22 cellular contexts compared by ENCODE assay signal in genomic region chr16:20049831-20050230, GRCh38. TPM values are rescaled to one million over a fixed set of nuclear protein-coding genes. Genes with fewer than 3 reads are reported as not detected.
"Had no signal": no experiment of that assay in that cellular context is flagged by ENCODE, and none has a peak within 500 bp of the region (broad histone marks: within the 10 kb centered on the region; RNA-seq: fewer than 3 reads in every experiment).

No MANE protein-coding gene starts in this region.

- H3K36me3 ChIP-seq: right atrium auricular region, transverse colon, vagina had no signal

- H3K4me3 ChIP-seq: right atrium auricular region, transverse colon, vagina had no signal

- H3K27me3 ChIP-seq: right atrium auricular region, transverse colon, vagina had no signal

- ATAC-seq: activated T-cell treated with anti-CD3 and anti-CD28 coated beads, Interleukin-2, amount 50 U/mL, for 72 hours had no signal

- DNase-seq: activated CD4-positive, alpha-beta T cell treated with anti-CD3 and anti-CD28 coated beads, Interleukin-2, amount 10 ng/mL, durations not matched to agents 24 days and 14 days; activated CD8-positive, alpha-beta memory T cell treated with anti-CD3 and anti-CD28 coated beads, Interleukin-2, amount 50 U/mL, for 48 hours; activated gamma-delta T cell treated with Interleukin-2 at 50 U/mL for 16 hours; activated T-cell treated with anti-CD3 and anti-CD28 coated beads, Interleukin-2, amount 50 U/mL, for 72 hours; amniotic stem cell; cortex of kidney; effector CD4-positive, alpha-beta T cell; foreskin melanocyte; head of caudate nucleus; occipital lobe; stimulated activated CD4-positive, alpha-beta T cell treated with anti-CD3 and anti-CD28 coated beads, Interleukin-4, amount 100 ng/mL, for 24 hours; stimulated activated naive CD4-positive, alpha-beta T cell; substantia nigra; transverse colon had no signal

RNA-seq across cellular contexts. Expression of gene GPR139, which starts 23.9 kb away (rescaled TPM):
- total RNA-seq: activated CD4-positive, alpha-beta T cell treated with anti-CD3 and anti-CD28 coated beads, Interleukin-2, amount 10 ng/mL, durations not matched to agents 24 days and 14 days; activated T-cell treated with anti-CD3 and anti-CD28 coated beads, Interleukin-2, amount 50 U/mL, for 72 hours; endothelial cell of umbilical vein; fibroblast of lung; lower leg skin; mesenteric fat pad; posterior vena cava; right atrium auricular region; skeletal muscle tissue; transverse colon; vagina had no signal
